In the genomic region with DNA sequence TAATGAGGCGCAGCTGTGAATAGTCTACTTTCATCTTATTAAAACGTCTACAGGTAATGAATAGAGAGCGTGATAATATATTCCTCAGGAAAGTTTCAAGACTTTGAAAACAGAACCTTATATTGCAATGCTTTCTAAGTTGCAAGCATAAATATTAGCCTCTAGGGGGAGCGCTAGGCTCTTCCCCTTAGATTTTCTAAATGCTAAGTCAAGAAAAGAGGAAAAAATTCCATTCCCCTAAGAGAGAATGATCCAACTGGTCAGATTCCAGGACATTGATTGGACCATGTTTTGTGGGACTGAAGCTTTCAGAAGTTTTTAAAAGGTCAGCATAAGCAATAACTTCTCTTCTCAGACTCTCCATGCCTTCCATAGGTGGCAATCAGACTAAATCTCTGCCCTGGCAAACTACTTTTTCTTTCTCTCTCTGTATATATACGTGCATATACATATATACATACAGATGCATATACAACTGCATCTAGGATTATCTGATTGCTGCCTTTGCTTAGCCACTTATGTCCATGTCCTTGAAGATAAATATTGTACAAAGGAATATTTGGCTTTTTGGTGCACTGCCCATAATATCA, we compare ENCODE assay signal across 7 cellular contexts.
DNase-seq lines count a peak whose midpoint lies in the region; ATAC-seq and TF ChIP-seq lines count a peak whose summit lies in the region.

No MANE protein-coding gene starts in this region.

- H3K9me2 ChIP-seq in GM23248 (ENCODE audit: insufficient read depth) = no peaks in the 10 kb centered on the region

- no peaks in the 10 kb centered on the region for H3K27me3 ChIP-seq in GM23248 (replicated peaks; ENCODE audit: insufficient read depth)
- no peaks in the 10 kb centered on the region for H3K27me3 ChIP-seq in right cardiac atrium (ENCODE audit: control insufficient read depth, insufficient read depth)
- H3K27me3 ChIP-seq in smooth muscle cell (ENCODE audit: low read depth) = no peaks in the 10 kb centered on the region

- ATAC-seq in activated naive CD8-positive, alpha-beta T cell treated with anti-CD3 and anti-CD28 coated beads, Interleukin-2, amount 10 ng/mL, durations not matched to agents 7 days and 5 days (ENCODE audit: low read depth) = no peak
- ATAC-seq in right cardiac atrium (peak; percentile 49 to 65), HG03095 (IDR thresholded peaks at IDR 0.05; ENCODE audit: unreplicated experiment) (no peak)

- no peaks in the 10 kb centered on the region for H3K9me3 Mint-ChIP-seq in activated naive CD8-positive, alpha-beta T cell treated with anti-CD3 and anti-CD28 coated beads, Interleukin-2, amount 10 ng/mL, durations not matched to agents 7 days and 5 days

- H2AFZ ChIP-seq in GM23248 (peak overlapping the region; percentile 57), smooth muscle cell (ENCODE audit: low read depth) (peak overlapping the region; percentile 42)

- H3K79me2 ChIP-seq in GM23248 (ENCODE audit: insufficient read depth) (peaks cover 90% of the 10 kb centered on the region), smooth muscle cell (ENCODE audit: low read depth) (no peaks in the 10 kb centered on the region)

- H4K20me1 ChIP-seq in GM23248 (ENCODE audit: insufficient read depth) (no peaks in the 10 kb centered on the region), smooth muscle cell (ENCODE audit: low read depth) (no peaks in the 10 kb centered on the region)

- H3K27ac ChIP-seq in GM23248 = peak overlapping the region; percentile 40
- no peak overlapping the region for H3K27ac ChIP-seq in right cardiac atrium (ENCODE audit: low read length)
- no peak overlapping the region for H3K27ac ChIP-seq in smooth muscle cell (ENCODE audit: low read depth)

- 0 out of 2 replicates have a peak overlapping the region, but pooled peaks have one; percentile 5 for H3K4me3 ChIP-seq in GM23248
- H3K4me3 ChIP-seq in right cardiac atrium (ENCODE audit: low read length) = no peak overlapping the region
- H3K4me3 ChIP-seq in smooth muscle cell = no peak overlapping the region

- POLR2A ChIA-PET in activated naive CD8-positive, alpha-beta T cell treated with anti-CD3 and anti-CD28 coated beads, Interleukin-2, amount 10 ng/mL, durations not matched to agents 7 days and 5 days (lab: Charles Lee) = no interaction called here

- intact Hi-C loops in right cardiac atrium (cut with DNase I) = loop anchor here in 2 of 4 donors (10.0 kb wide), 3 partner anchors 228 to 492 kb away; partner anchors contain the start of gene INPP4B (in 1 of the 2)

- H3F3A ChIP-seq in GM23248 (ENCODE audit: insufficient read depth) (peaks cover 25% of the 10 kb centered on the region), smooth muscle cell (ENCODE audit: low read depth) (no peaks in the 10 kb centered on the region)

- H3K4me1 ChIP-seq in GM23248 (ENCODE audit: insufficient read depth) (peaks cover 52% of the 10 kb centered on the region), right cardiac atrium (ENCODE audit: control insufficient read depth, insufficient read depth, low read length) (peaks cover 4% of the 10 kb centered on the region), smooth muscle cell (ENCODE audit: low read depth) (peaks cover 13% of the 10 kb centered on the region)

- peak overlapping the region; percentile 36 for H3K4me3 Mint-ChIP-seq in activated naive CD8-positive, alpha-beta T cell treated with anti-CD3 and anti-CD28 coated beads, Interleukin-2, amount 10 ng/mL, durations not matched to agents 7 days and 5 days

- in situ Hi-C loops in GM23248 (cut with MboI) = loop anchor here (10.0 kb wide), 2 partner anchors 362 to 492 kb away; partner anchors contain the start of gene INPP4B

- H3K36me3 ChIP-seq in GM23248 (ENCODE audit: low read depth) (no peaks in the 10 kb centered on the region), smooth muscle cell (ENCODE audit: low read depth) (no peaks in the 10 kb centered on the region)

- TF ChIP-seq CTCF in smooth muscle cell (IDR thresholded peaks at IDR 0.05; ENCODE audit: borderline replicate concordance, insufficient read depth, poor library complexity, severe bottlenecking) = peak; percentile 92

- WGBS in GM23248 (ENCODE audit: low coverage in 1 of 2, low lambda C conversion rate in 2 of 2, missing lambda C conversion rate in 2 of 2), 2 experiments = 13 to 22% methylated on average over 5 of the region's 5 CpGs
- WGBS in right cardiac atrium = 20% methylated on average over 5 of the region's 5 CpGs
- WGBS in smooth muscle cell (ENCODE audit: low lambda C conversion rate) = 28% methylated on average over 5 of the region's 5 CpGs

- H3K27ac Mint-ChIP-seq in activated naive CD8-positive, alpha-beta T cell treated with anti-CD3 and anti-CD28 coated beads, Interleukin-2, amount 10 ng/mL, durations not matched to agents 7 days and 5 days = no peak overlapping the region

- peaks cover 60% of the 10 kb centered on the region for H3K4me1 Mint-ChIP-seq in activated naive CD8-positive, alpha-beta T cell treated with anti-CD3 and anti-CD28 coated beads, Interleukin-2, amount 10 ng/mL, durations not matched to agents 7 days and 5 days

- H3K9ac ChIP-seq in GM23248 (peak overlapping the region; percentile 16; the same call in 1 of the 2 replicates), smooth muscle cell (ENCODE audit: low read depth) (no peak overlapping the region)

- H3K36me3 Mint-ChIP-seq in activated naive CD8-positive, alpha-beta T cell treated with anti-CD3 and anti-CD28 coated beads, Interleukin-2, amount 10 ng/mL, durations not matched to agents 7 days and 5 days = peaks cover 3% of the 10 kb centered on the region

- H3K4me2 ChIP-seq in GM23248 (ENCODE audit: unreplicated experiment) (peak overlapping the region; percentile 67), smooth muscle cell (peak overlapping the region; percentile 24)

- no peaks in the 10 kb centered on the region for H3K27me3 Mint-ChIP-seq in activated naive CD8-positive, alpha-beta T cell treated with anti-CD3 and anti-CD28 coated beads, Interleukin-2, amount 10 ng/mL, durations not matched to agents 7 days and 5 days

- peak; percentile 82 for DNase-seq in EH (ENCODE audit: low read depth)
- peak; percentile 83 for DNase-seq in GM23248
- DNase-seq in NCI-H2196 (lab: John Stamatoyannopoulos, UW; ENCODE audit: unreplicated experiment) = peak; percentile 48
- DNase-seq in activated naive CD8-positive, alpha-beta T cell treated with anti-CD3 and anti-CD28 coated beads, Interleukin-2, amount 10 ng/mL, durations not matched to agents 7 days and 5 days = no peak
- no peak for DNase-seq in right cardiac atrium
- no peak for DNase-seq in smooth muscle cell (lab: John Stamatoyannopoulos, UW; ENCODE audit: unreplicated experiment)

- H3K9me3 ChIP-seq in GM23248 (ENCODE audit: low read depth) = no peaks in the 10 kb centered on the region
- H3K9me3 ChIP-seq in right cardiac atrium (ENCODE audit: control insufficient read depth, low read length) = no peaks in the 10 kb centered on the region
- H3K9me3 ChIP-seq in smooth muscle cell (replicated peaks; ENCODE audit: low read depth) = no peaks in the 10 kb centered on the region

Comparison
In these comparisons a context has a peak if more than half of its experiments do, and no peak if none do; other contexts are left out.
1. DNase-seq: peak in EH (single experiment), GM23248 (single experiment) and NCI-H2196 (single experiment); none in activated naive CD8-positive, alpha-beta T cell treated with anti-CD3 and anti-CD28 coated beads, Interleukin-2, amount 10 ng/mL, durations not matched to agents 7 days and 5 days (single experiment), right cardiac atrium (0 of 3) and smooth muscle cell (single experiment).
2. ATAC-seq: peak in right cardiac atrium (2 of 2); none in activated naive CD8-positive, alpha-beta T cell treated with anti-CD3 and anti-CD28 coated beads, Interleukin-2, amount 10 ng/mL, durations not matched to agents 7 days and 5 days (single experiment) and HG03095 (single experiment).